Comparison of ENCODE assay signal across 9 cellular contexts in the genomic region with DNA sequence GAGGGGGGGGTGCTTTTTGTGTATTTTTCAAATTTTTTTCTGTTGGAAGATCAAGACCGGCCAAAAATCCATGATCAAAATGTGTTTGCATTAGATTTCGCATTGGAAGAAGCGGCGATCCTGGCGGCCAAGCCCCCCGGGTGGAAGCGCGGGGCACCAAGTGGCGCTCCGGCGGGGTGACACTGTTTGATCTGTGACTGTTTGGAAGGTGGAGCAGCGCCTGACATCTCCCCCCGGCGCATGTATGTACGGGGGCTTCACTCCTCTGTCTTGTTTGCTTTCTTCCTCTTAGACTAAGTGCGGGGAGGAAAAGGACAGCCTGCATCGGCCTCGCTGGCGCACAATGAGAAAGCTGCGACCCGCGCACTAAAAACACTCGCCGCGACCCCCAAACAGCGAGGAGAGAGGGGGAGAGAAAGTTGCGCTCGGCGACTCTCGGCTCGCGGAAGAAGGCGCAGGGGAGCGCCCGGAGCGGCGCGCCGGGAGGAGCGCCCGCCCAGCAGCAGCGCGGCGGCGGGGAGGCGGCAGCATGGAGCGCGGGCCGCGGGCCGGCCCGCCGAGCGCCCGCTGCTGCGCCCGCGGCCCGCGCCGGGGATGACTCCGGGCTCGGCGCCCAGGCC. TPM values are rescaled to one million over a fixed set of nuclear protein-coding genes. Genes with fewer than 3 reads are reported as not detected.
DNase-seq lines count a peak whose midpoint lies in the region; ATAC-seq, FAIRE-seq and TF ChIP-seq lines count a peak whose summit lies in the region.
"Had no signal": no experiment of that assay in that cellular context is flagged by ENCODE, and none has a peak within 500 bp of the region (broad histone marks: within the 10 kb centered on the region; RNA-seq: fewer than 3 reads in every experiment).

No MANE protein-coding gene starts in this region.

- no peak for TF ChIP-seq POLR2A in H54 (IDR thresholded peaks at IDR 0.05; ENCODE audit: low read depth, low read length)

- H3K27me3 ChIP-seq in iPS-20b (ENCODE audit: insufficient read depth, low read length), result peaks cover 76% of the 10 kb centered on the region

- no peaks in the 10 kb centered on the region for H3K9me3 Mint-ChIP-seq in activated naive CD8-positive, alpha-beta T cell treated with anti-CD3 and anti-CD28 coated beads, Interleukin-2, amount 10 ng/mL, durations not matched to agents 7 days and 5 days
- no peaks in the 10 kb centered on the region for H3K9me3 Mint-ChIP-seq in stimulated activated naive CD8-positive, alpha-beta T cell treated with anti-CD3 and anti-CD28 coated beads, Interleukin-15, Interleukin-2, amounts not matched to agents 100 ng/mL and 50 ng/mL, for 24 hours

- H3K4me1 Mint-ChIP-seq in activated naive CD8-positive, alpha-beta T cell treated with anti-CD3 and anti-CD28 coated beads, Interleukin-2, amount 10 ng/mL, durations not matched to agents 7 days and 5 days, result peaks cover 49% of the 10 kb centered on the region
- H3K4me1 Mint-ChIP-seq in stimulated activated naive CD8-positive, alpha-beta T cell treated with anti-CD3 and anti-CD28 coated beads, Interleukin-15, Interleukin-2, amounts not matched to agents 100 ng/mL and 50 ng/mL, for 24 hours (ENCODE audit: low read depth), result peaks cover 66% of the 10 kb centered on the region

- H3K36me3 ChIP-seq in iPS-20b (ENCODE audit: insufficient read depth, low read depth, low read length), result no peaks in the 10 kb centered on the region

- H3K4me1 ChIP-seq in iPS-20b (ENCODE audit: insufficient read depth, low read length), result peaks cover 17% of the 10 kb centered on the region

- peak overlapping the region; percentile 98 for H3K27ac Mint-ChIP-seq in activated naive CD8-positive, alpha-beta T cell treated with anti-CD3 and anti-CD28 coated beads, Interleukin-2, amount 10 ng/mL, durations not matched to agents 7 days and 5 days
- peak overlapping the region; percentile 95 for H3K27ac Mint-ChIP-seq in stimulated activated naive CD8-positive, alpha-beta T cell treated with anti-CD3 and anti-CD28 coated beads, Interleukin-15, Interleukin-2, amounts not matched to agents 100 ng/mL and 50 ng/mL, for 24 hours

- H3K27ac ChIP-seq in iPS-20b (ENCODE audit: low read length), result no peak overlapping the region

- DNase-seq in NOMO-1 (lab: John Stamatoyannopoulos, UW; ENCODE audit: unreplicated experiment in 2 of 2), result peak; percentile 10 to 23
- no peak for DNase-seq in NOMO-1 treated with dmso at 0.1 percent for 144 hours (lab: John Stamatoyannopoulos, UW; ENCODE audit: unreplicated experiment)
- peak; percentile 45 for DNase-seq in NCI-H146 treated with DMSO at 0.1 percent for 48 hours (lab: John Stamatoyannopoulos, UW; ENCODE audit: unreplicated experiment)
- peak; percentile 65 for DNase-seq in activated naive CD8-positive, alpha-beta T cell treated with anti-CD3 and anti-CD28 coated beads, Interleukin-2, amount 10 ng/mL, durations not matched to agents 7 days and 5 days
- no peak for DNase-seq in H54 (ENCODE audit: insufficient read length, low spot score)

- no peaks in the 10 kb centered on the region for H3K9me3 ChIP-seq in iPS-20b (ENCODE audit: insufficient read depth, low read depth, low read length)

- H3K4me3 Mint-ChIP-seq in activated naive CD8-positive, alpha-beta T cell treated with anti-CD3 and anti-CD28 coated beads, Interleukin-2, amount 10 ng/mL, durations not matched to agents 7 days and 5 days, result peak overlapping the region; percentile 83
- peak overlapping the region; percentile 92 for H3K4me3 Mint-ChIP-seq in stimulated activated naive CD8-positive, alpha-beta T cell treated with anti-CD3 and anti-CD28 coated beads, Interleukin-15, Interleukin-2, amounts not matched to agents 100 ng/mL and 50 ng/mL, for 24 hours

- peaks cover 18% of the 10 kb centered on the region for H3K27me3 Mint-ChIP-seq in activated naive CD8-positive, alpha-beta T cell treated with anti-CD3 and anti-CD28 coated beads, Interleukin-2, amount 10 ng/mL, durations not matched to agents 7 days and 5 days
- no peaks in the 10 kb centered on the region for H3K27me3 Mint-ChIP-seq in stimulated activated naive CD8-positive, alpha-beta T cell treated with anti-CD3 and anti-CD28 coated beads, Interleukin-15, Interleukin-2, amounts not matched to agents 100 ng/mL and 50 ng/mL, for 24 hours

- no peak for FAIRE-seq in H54 (lab: Jason Lieb, UNC)
- FAIRE-seq: colon had no signal

- H3K4me3 ChIP-seq in iPS-20b (ENCODE audit: low read length), result peak overlapping the region; percentile 74

- POLR2A ChIA-PET in activated naive CD8-positive, alpha-beta T cell treated with anti-CD3 and anti-CD28 coated beads, Interleukin-2, amount 10 ng/mL, durations not matched to agents 7 days and 5 days (lab: Charles Lee), result interaction anchor here (1.0 to 3.2 kb wide), 7 partner anchors 10 to 615 kb away, joined by 3 to 41 read pairs (median 7); a partner anchor contains a TSS

- ATAC-seq in activated naive CD8-positive, alpha-beta T cell treated with anti-CD3 and anti-CD28 coated beads, Interleukin-2, amount 10 ng/mL, durations not matched to agents 7 days and 5 days (ENCODE audit: low read depth), result no peak
- no peak for ATAC-seq in HG03039 (IDR thresholded peaks at IDR 0.05; ENCODE audit: unreplicated experiment)

- H3K36me3 Mint-ChIP-seq in activated naive CD8-positive, alpha-beta T cell treated with anti-CD3 and anti-CD28 coated beads, Interleukin-2, amount 10 ng/mL, durations not matched to agents 7 days and 5 days, result peaks cover 8% of the 10 kb centered on the region
- peaks cover 4% of the 10 kb centered on the region for H3K36me3 Mint-ChIP-seq in stimulated activated naive CD8-positive, alpha-beta T cell treated with anti-CD3 and anti-CD28 coated beads, Interleukin-15, Interleukin-2, amounts not matched to agents 100 ng/mL and 50 ng/mL, for 24 hours (ENCODE audit: low read depth)

- H3K9ac ChIP-seq in iPS-20b (ENCODE audit: low read depth, low read length), result no peak overlapping the region

RNA-seq across cellular contexts. Expression of a gene that starts 0.5 kb away (rescaled TPM):
- 10 to 100 TPM; 23.7 to 25.2 TPM for total RNA-seq in activated naive CD8-positive, alpha-beta T cell treated with anti-CD3 and anti-CD28 coated beads, Interleukin-2, amount 10 ng/mL, durations not matched to agents 7 days and 5 days

RNA-seq across cellular contexts. Expression of a gene that starts 2.2 kb away (rescaled TPM):
- total RNA-seq in activated naive CD8-positive, alpha-beta T cell treated with anti-CD3 and anti-CD28 coated beads, Interleukin-2, amount 10 ng/mL, durations not matched to agents 7 days and 5 days, result 10 to 100 TPM; 36.6 to 37.2 TPM

Comparison
In these comparisons a context has a peak if more than half of its experiments do, and no peak if none do; other contexts are left out.
1. DNase-seq: peak in NOMO-1 (2 of 2), NCI-H146 treated with DMSO at 0.1 percent for 48 hours (single experiment) and activated naive CD8-positive, alpha-beta T cell treated with anti-CD3 and anti-CD28 coated beads, Interleukin-2, amount 10 ng/mL, durations not matched to agents 7 days and 5 days (single experiment); none in NOMO-1 treated with dmso at 0.1 percent for 144 hours (single experiment) and H54 (single experiment).